Comparison of ENCODE assay signal across 25 cellular contexts in the genomic region with DNA sequence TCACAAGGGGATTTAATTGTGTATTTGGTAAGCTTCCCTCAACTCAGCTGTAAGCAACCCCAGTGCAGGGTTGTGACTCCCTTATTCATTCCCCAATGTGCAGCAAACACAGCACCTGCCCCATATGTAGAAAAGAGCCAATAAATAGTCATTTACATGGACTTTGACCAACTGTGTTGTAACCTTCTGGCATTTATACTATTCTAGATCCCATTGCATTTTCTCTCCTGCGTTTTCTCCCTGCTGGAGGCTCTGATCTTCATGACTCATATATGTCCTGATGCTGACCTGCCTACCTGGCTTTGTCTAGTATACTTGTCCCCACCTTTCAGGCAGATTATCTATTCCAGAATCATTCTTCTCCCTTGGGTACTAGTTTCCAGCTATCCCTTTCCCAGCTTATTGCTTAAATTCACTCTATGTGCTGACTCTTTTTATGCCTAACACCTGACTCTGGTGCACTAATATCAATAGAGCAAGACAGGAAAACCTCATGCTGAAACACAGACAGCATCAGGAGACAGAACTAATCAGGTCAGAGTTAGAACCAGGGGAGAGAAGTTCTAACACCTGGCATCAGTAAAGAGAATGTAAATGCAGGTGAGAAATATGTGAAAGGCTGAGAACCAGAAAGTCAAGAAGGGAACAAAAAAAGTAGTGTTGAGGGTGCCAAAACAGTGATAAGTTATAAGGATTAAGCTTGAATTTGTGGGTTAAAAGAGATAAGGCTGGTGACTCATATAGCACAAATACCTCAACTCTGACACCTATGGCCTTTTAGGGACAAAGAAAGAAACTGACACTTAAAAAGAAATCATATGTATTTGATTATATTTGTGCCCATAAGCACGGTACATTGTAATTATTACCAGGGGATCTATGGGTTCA.
DNase-seq lines count a peak whose midpoint lies in the region; ATAC-seq, FAIRE-seq and TF ChIP-seq lines count a peak whose summit lies in the region.
"Had no signal": no experiment of that assay in that cellular context is flagged by ENCODE, and none has a peak within 500 bp of the region (broad histone marks: within the 10 kb centered on the region; RNA-seq: fewer than 3 reads in every experiment).

No MANE protein-coding gene starts in this region.

- TF ChIP-seq POLR2A in A549 (IDR thresholded peaks at IDR 0.05; ENCODE audit: low read length) = no peak
- TF ChIP-seq POLR2A in body of pancreas (IDR thresholded peaks at IDR 0.05) = no peak
- no peak for TF ChIP-seq POLR2A in right lobe of liver (IDR thresholded peaks at IDR 0.05)
- no peak for TF ChIP-seq POLR2A in heart left ventricle (IDR thresholded peaks at IDR 0.05)

- CTCF ChIA-PET in A549 (lab: Yijun Ruan, JAX) = no interaction called here
- CTCF ChIA-PET in activated naive CD4-positive, alpha-beta T cell treated with anti-CD3 and anti-CD28 coated beads, Interleukin-2, amount 10 ng/mL, durations not matched to agents 7 days and 5 days (lab: Charles Lee) = no interaction called here

- 0% methylated on average over 2 of the region's 2 CpGs for WGBS in A549 (ENCODE audit: missing lambda C conversion rate)
- WGBS in body of pancreas, 2 donors = 19 to 26% methylated on average over 2 of the region's 2 CpGs
- 17% methylated on average over 2 of the region's 2 CpGs for WGBS in right lobe of liver (ENCODE audit: insufficient coverage, low coverage, low lambda C conversion rate, missing lambda C conversion rate)
- 29 to 43% (median 35%) methylated on average over 2 of the region's 2 CpGs for WGBS in heart left ventricle, 4 donors

- no peaks in the 10 kb centered on the region for H3K27me3 Mint-ChIP-seq in activated naive CD4-positive, alpha-beta T cell treated with anti-CD3 and anti-CD28 coated beads, Interleukin-2, amount 10 ng/mL, durations not matched to agents 7 days and 5 days
- H3K27me3 Mint-ChIP-seq: activated CD4-positive, alpha-beta T cell treated with anti-CD3 and anti-CD28 coated beads, Interleukin-2, amount 10 ng/mL, durations not matched to agents 7 days and 5 days; B cell; CD8-positive, alpha-beta memory T cell; progenitor cell of endocrine pancreas had no signal

- no peak for TF ChIP-seq CTCF in A549 (IDR thresholded peaks at IDR 0.05)
- TF ChIP-seq CTCF in body of pancreas (IDR thresholded peaks at IDR 0.05) = no peak
- TF ChIP-seq CTCF in right lobe of liver (IDR thresholded peaks at IDR 0.05) = no peak
- TF ChIP-seq CTCF in heart left ventricle (IDR thresholded peaks at IDR 0.05) = no peak

- H3K4me1 ChIP-seq in A549 (peaks cover 15% of the 10 kb centered on the region; the same call in 2 of the 3 replicates), body of pancreas (peaks cover 16% of the 10 kb centered on the region), right lobe of liver (peaks cover 0 to 16% (median 7%) of the 10 kb centered on the region in 4 donors), heart left ventricle (no peaks in the 10 kb centered on the region)
- H3K4me1 ChIP-seq: upper lobe of right lung had no signal

- no peak overlapping the region for H3K27ac Mint-ChIP-seq in activated naive CD4-positive, alpha-beta T cell treated with anti-CD3 and anti-CD28 coated beads, Interleukin-2, amount 10 ng/mL, durations not matched to agents 7 days and 5 days
- H3K27ac Mint-ChIP-seq: activated CD4-positive, alpha-beta T cell treated with anti-CD3 and anti-CD28 coated beads, Interleukin-2, amount 10 ng/mL, durations not matched to agents 7 days and 5 days; B cell; CD8-positive, alpha-beta memory T cell; progenitor cell of endocrine pancreas; T-helper 1 cell treated with Interleukin-12 subunit alpha and Interleukin-12 subunit beta and Interleukin-4 antibody, amounts not matched to agents 30 μg/mL and 1 μg/mL, for 36 hours had no signal

- intact Hi-C loops in body of pancreas (cut with DNase I) (no loop called here), right lobe of liver (cut with DNase I) (no loop called here), heart left ventricle (cut with DNase I) (no loop called here)

- no peaks in the 10 kb centered on the region for H3K9me3 ChIP-seq in A549
- no peaks in the 10 kb centered on the region for H3K9me3 ChIP-seq in body of pancreas
- H3K9me3 ChIP-seq in right lobe of liver = no peaks in the 10 kb centered on the region
- no peaks in the 10 kb centered on the region for H3K9me3 ChIP-seq in heart left ventricle
- H3K9me3 ChIP-seq: upper lobe of right lung had no signal

- H3K4me3 Mint-ChIP-seq in activated naive CD4-positive, alpha-beta T cell treated with anti-CD3 and anti-CD28 coated beads, Interleukin-2, amount 10 ng/mL, durations not matched to agents 7 days and 5 days = no peak overlapping the region
- H3K4me3 Mint-ChIP-seq: activated CD4-positive, alpha-beta T cell treated with anti-CD3 and anti-CD28 coated beads, Interleukin-2, amount 10 ng/mL, durations not matched to agents 7 days and 5 days; B cell; CD8-positive, alpha-beta memory T cell; T-helper 1 cell treated with Interleukin-12 subunit alpha and Interleukin-12 subunit beta and Interleukin-4 antibody, amounts not matched to agents 30 μg/mL and 1 μg/mL, for 36 hours had no signal

- H3K36me3 Mint-ChIP-seq in activated naive CD4-positive, alpha-beta T cell treated with anti-CD3 and anti-CD28 coated beads, Interleukin-2, amount 10 ng/mL, durations not matched to agents 7 days and 5 days = no peaks in the 10 kb centered on the region
- H3K36me3 Mint-ChIP-seq: CD8-positive, alpha-beta memory T cell had no signal

- no peaks in the 10 kb centered on the region for H3K9me3 Mint-ChIP-seq in activated naive CD4-positive, alpha-beta T cell treated with anti-CD3 and anti-CD28 coated beads, Interleukin-2, amount 10 ng/mL, durations not matched to agents 7 days and 5 days
- H3K9me3 Mint-ChIP-seq: activated CD4-positive, alpha-beta T cell treated with anti-CD3 and anti-CD28 coated beads, Interleukin-2, amount 10 ng/mL, durations not matched to agents 7 days and 5 days; T-helper 1 cell treated with Interleukin-12 subunit alpha and Interleukin-12 subunit beta and Interleukin-4 antibody, amounts not matched to agents 30 μg/mL and 1 μg/mL, for 36 hours had no signal

- DNase-seq in A549 (ENCODE audit: low read depth in 1 of 2, low spot score in 1 of 2) (peak in 1 of 2 experiments; percentile 2), LoVo (ENCODE audit: low spot score) (peak; percentile 67), body of pancreas (peak in 3 of 4 donors; percentile 8 to 20 (median 19)), right lobe of liver (peak in 2 of 3 donors; percentile 17 to 46), heart left ventricle (no peak)
- DNase-seq in activated naive CD4-positive, alpha-beta T cell treated with anti-CD3 and anti-CD28 coated beads, Interleukin-2, amount 10 ng/mL, durations not matched to agents 7 days and 5 days = no peak
- DNase-seq: activated CD4-positive, alpha-beta T cell treated with anti-CD3 and anti-CD28 coated beads, Interleukin-2, amount 10 ng/mL, durations not matched to agents 7 days and 5 days; activated naive CD4-positive, alpha-beta T cell; activated T-cell treated with anti-CD3 and anti-CD28 coated beads, Interleukin-2, amount 50 U/mL, for 48 hours; amygdala; CD8-positive, alpha-beta memory T cell; DMS79; H7; NCI-H146; RPMI8226; upper lobe of right lung had no signal

- TF ChIP-seq EP300 in A549 (IDR thresholded peaks at IDR 0.05) = no peak

- H3K4me1 Mint-ChIP-seq in activated naive CD4-positive, alpha-beta T cell treated with anti-CD3 and anti-CD28 coated beads, Interleukin-2, amount 10 ng/mL, durations not matched to agents 7 days and 5 days = no peaks in the 10 kb centered on the region
- H3K4me1 Mint-ChIP-seq: activated CD4-positive, alpha-beta T cell treated with anti-CD3 and anti-CD28 coated beads, Interleukin-2, amount 10 ng/mL, durations not matched to agents 7 days and 5 days; B cell; CD8-positive, alpha-beta memory T cell had no signal

- H3K27me3 ChIP-seq in body of pancreas (no peaks in the 10 kb centered on the region), right lobe of liver (no peaks in the 10 kb centered on the region), heart left ventricle (no peaks in the 10 kb centered on the region)
- H3K27me3 ChIP-seq: upper lobe of right lung had no signal

- H3K4me2 ChIP-seq in A549 = peak overlapping the region; percentile 11; the same call in 2 of the 3 replicates

- no peak for TF ChIP-seq RAD21 in A549 (conservative IDR thresholded peaks at IDR 0.05 in 1 of 2, IDR thresholded peaks at IDR 0.05 in 1 of 2)

- POLR2A ChIA-PET in A549 (lab: Yijun Ruan, JAX) = no interaction called here

- H3K27ac ChIP-seq in A549 = peak overlapping the region in 1 of 2 experiments; percentile 22; a peak in 1 of 6 replicates
- peak overlapping the region in 2 of 4 donors; percentile 35 to 40 for H3K27ac ChIP-seq in body of pancreas
- peak overlapping the region; percentile 26 to 29 (median 27) for H3K27ac ChIP-seq in right lobe of liver
- no peak overlapping the region for H3K27ac ChIP-seq in heart left ventricle
- H3K27ac ChIP-seq: upper lobe of right lung, VCaP had no signal

- H3K36me3 ChIP-seq in body of pancreas (replicated peaks in 1 of 2; ENCODE audit: insufficient read depth in 1 of 2, low read depth in 2 of 2) (no peaks in the 10 kb centered on the region), right lobe of liver (no peaks in the 10 kb centered on the region), heart left ventricle (no peaks in the 10 kb centered on the region)
- H3K36me3 ChIP-seq: upper lobe of right lung had no signal

- ATAC-seq in A549 (peak in 1 of 2 experiments; percentile 68; a peak in 4 of 6 replicates), body of pancreas (peak; percentile 78), right lobe of liver (peak; percentile 98 to 99 (median 98)), HG02870 (IDR thresholded peaks at IDR 0.05; ENCODE audit: unreplicated experiment) (no peak), GM21360 (IDR thresholded peaks at IDR 0.05; ENCODE audit: unreplicated experiment) (no peak), heart left ventricle (no peak)
- ATAC-seq: upper lobe of right lung had no signal

- H3K4me3 ChIP-seq in A549 = no peak overlapping the region
- H3K4me3 ChIP-seq in body of pancreas = no peak overlapping the region
- no peak overlapping the region for H3K4me3 ChIP-seq in right lobe of liver
- no peak overlapping the region for H3K4me3 ChIP-seq in heart left ventricle
- H3K4me3 ChIP-seq: lung, upper lobe of right lung had no signal

- no peak for FAIRE-seq in A549 (lab: Jason Lieb, UNC)
- FAIRE-seq: GM18507, islet of Langerhans had no signal

TF ChIP-seq in A549, 52 proteins besides CTCF, POLR2A, EP300 and RAD21:
- no peak for TF ChIP-seq KDM5A (IDR thresholded peaks at IDR 0.05)
- TF ChIP-seq ZC3H11A (IDR thresholded peaks at IDR 0.05) = no peak
- TF ChIP-seq NFE2L2 (conservative IDR thresholded peaks at IDR 0.05; ENCODE audit: low read length) = no peak
- TF ChIP-seq HDAC2 (IDR thresholded peaks at IDR 0.05) = no peak
- no peak for TF ChIP-seq RFX5 (IDR thresholded peaks at IDR 0.05)
- TF ChIP-seq CEBPB (IDR thresholded peaks at IDR 0.05) = peak in 1 of 2 experiments; percentile 8; a peak in 1 of 4 replicates
TF ChIP-seq in A549: peak in this region for 1.

Comparison
In these comparisons a context has a peak if more than half of its experiments do, and no peak if none do; other contexts are left out.
1. ATAC-seq: peak in body of pancreas (single experiment) and right lobe of liver (4 of 4); none in HG02870 (single experiment), GM21360 (single experiment) and heart left ventricle (0 of 4).
2. DNase-seq: peak in LoVo (single experiment), body of pancreas (3 of 4) and right lobe of liver (2 of 3); none in activated naive CD4-positive, alpha-beta T cell treated with anti-CD3 and anti-CD28 coated beads, Interleukin-2, amount 10 ng/mL, durations not matched to agents 7 days and 5 days (single experiment) and heart left ventricle (0 of 5).
3. H3K27ac ChIP-seq: peak in right lobe of liver (3 of 3); none in heart left ventricle (0 of 12).